Comparison of ENCODE assay signal across 28 cellular contexts in the genomic region with DNA sequence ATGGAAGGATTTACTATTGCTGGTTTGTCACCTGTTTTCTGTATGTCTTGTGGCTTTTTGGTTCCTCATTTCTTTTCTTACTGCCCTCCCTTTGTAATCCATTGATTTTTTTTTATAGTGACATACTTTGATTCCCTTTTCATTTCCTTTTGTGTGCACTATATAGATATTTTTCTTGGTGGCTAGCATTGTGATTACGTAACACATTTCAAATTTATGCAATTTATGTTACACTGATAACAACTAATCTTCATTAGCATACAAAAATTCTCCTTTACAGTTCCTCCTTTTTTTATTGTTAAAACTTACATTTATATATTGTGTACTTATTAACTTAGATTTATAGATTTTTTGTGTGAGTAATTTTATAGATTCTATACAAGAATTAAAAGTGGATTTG.
DNase-seq lines count a peak whose midpoint lies in the region; ATAC-seq, FAIRE-seq and TF ChIP-seq lines count a peak whose summit lies in the region.
"Had no signal": no experiment of that assay in that cellular context is flagged by ENCODE, and none has a peak within 500 bp of the region (broad histone marks: within the 10 kb centered on the region; RNA-seq: fewer than 3 reads in every experiment).

No MANE protein-coding gene starts in this region.

- no peak overlapping the region for H3K9ac ChIP-seq in HepG2 (ENCODE audit: insufficient read depth, low read depth, low read length)
- H3K9ac ChIP-seq: BLaER1 had no signal

- in situ Hi-C loops in HepG2 (cut with HindIII; ENCODE audit: extremely low pct_ligation_motif_present, low pct_unique_long_range_greater_than_20kb): no loop called here

- CTCF ChIA-PET in HepG2 (lab: Yijun Ruan, JAX; ENCODE audit: low intra/inter-chr PET ratio, low total read pairs): no interaction called here

- BruUV-seq in HepG2 (replicated peaks; lab: Mats Ljungman, UMichigan): no TSS peak

- TF ChIP-seq RAD21 in HepG2 (CRISPR knock-in tag; IDR thresholded peaks at IDR 0.05): no peak

- DNase-seq in HepG2 (ENCODE audit: low spot score): no peak
- no peak for DNase-seq in right lobe of liver
- peak; percentile 9 for DNase-seq in MV-4-11 (lab: John Stamatoyannopoulos, UW)
- no peak for DNase-seq in frontal cortex (ENCODE audit: low spot score in 2 of 2)
- no peak for DNase-seq in NCI-H1105 (lab: John Stamatoyannopoulos, UW)
- DNase-seq in UCSD-AML1 (lab: John Stamatoyannopoulos, UW; ENCODE audit: unreplicated experiment): no peak
- no peak for DNase-seq in RKO (ENCODE audit: low spot score)
- DNase-seq: 8988T; ACHN; BE2C; C1 segment of cervical spinal cord; CD4-positive, alpha-beta memory T cell; CD4-positive, CD25-positive, alpha-beta regulatory T cell; CD8-positive, alpha-beta memory T cell; COR-L47; DMS 273 treated with DMSO at 0.1 percent for 48 hours; DMS153; DMS53; DMS79; DND-41; EL; GDM1 had no signal

- POLR2A ChIA-PET in HepG2 (lab: Yijun Ruan, JAX): no interaction called here

- FAIRE-seq in HepG2 (lab: Jason Lieb, UNC) (no peak), TTC549 (lab: Jason Lieb, UNC) (peak; percentile 58), frontal cortex (lab: Jason Lieb, UNC) (peak; percentile 10)
- FAIRE-seq: A204.1, GM12878, GM12892, GM18507 had no signal

- H3K36me3 ChIP-seq in HepG2 (replicated peaks in 1 of 2; ENCODE audit: control insufficient read depth in 1 of 2, insufficient read depth in 2 of 2, low read length in 2 of 2) (no peaks in the 10 kb centered on the region), right lobe of liver (no peaks in the 10 kb centered on the region)
- H3K36me3 ChIP-seq: BE2C, BLaER1 had no signal

- peaks cover 18% of the 10 kb centered on the region for H3K9me3 ChIP-seq in HepG2 (ENCODE audit: low read length)
- H3K9me3 ChIP-seq in right lobe of liver: no peaks in the 10 kb centered on the region
- H3K9me3 ChIP-seq: BE2C had no signal

- no peak overlapping the region for H2AFZ ChIP-seq in HepG2 (ENCODE audit: low read length)

- intact Hi-C loops in HepG2 (cut with micrococcal nuclease; ENCODE audit: unreplicated experiment): no loop called here
- intact Hi-C loops in right lobe of liver (cut with DNase I): no loop called here

- no peak overlapping the region for H3K4me3 ChIP-seq in HepG2 (replicated peaks in 1 of 3; ENCODE audit: insufficient read depth in 1 of 3, low read depth in 2 of 3, low read length in 3 of 3)
- no peak overlapping the region for H3K4me3 ChIP-seq in right lobe of liver
- H3K4me3 ChIP-seq: BLaER1, GM12878 had no signal

- 85% methylated on average over 1 of the region's 1 CpG for WGBS in HepG2 (ENCODE audit: low lambda C conversion rate)
- WGBS in right lobe of liver (ENCODE audit: insufficient coverage, low coverage, low lambda C conversion rate, missing lambda C conversion rate): 95% methylated on average over 1 of the region's 1 CpG

- TF ChIP-seq POLR2A in HepG2 (IDR thresholded peaks at IDR 0.05; ENCODE audit: insufficient read depth in 1 of 2, low read depth in 2 of 2, low read length in 2 of 2) (no peak), right lobe of liver (IDR thresholded peaks at IDR 0.05) (no peak)

- H3K4me2 ChIP-seq in HepG2 (ENCODE audit: low read depth, low read length): no peak overlapping the region
- H3K4me2 ChIP-seq: BLaER1 had no signal

- TF ChIP-seq EP300 in HepG2 (IDR thresholded peaks at IDR 0.05; ENCODE audit: low read depth in 2 of 2, low read length in 2 of 2) (no peak), HepG2 (CRISPR knock-in tag; IDR thresholded peaks at IDR 0.05; ENCODE audit: borderline replicate concordance) (no peak)

- H3K27me3 ChIP-seq in HepG2 (ENCODE audit: control insufficient read depth in 1 of 2, insufficient read depth in 2 of 2, low read length in 2 of 2) (no peaks in the 10 kb centered on the region), right lobe of liver (no peaks in the 10 kb centered on the region)
- H3K27me3 ChIP-seq: BE2C, BLaER1 had no signal

- H3K4me1 ChIP-seq in HepG2 (ENCODE audit: insufficient read depth, low read length) (no peaks in the 10 kb centered on the region), right lobe of liver (no peaks in the 10 kb centered on the region)
- H3K4me1 ChIP-seq: BE2C, BLaER1 had no signal

- H3K79me2 ChIP-seq in HepG2 (ENCODE audit: insufficient read depth, low read length): no peaks in the 10 kb centered on the region

- H4K20me1 ChIP-seq in HepG2 (ENCODE audit: insufficient read depth, low read length): no peaks in the 10 kb centered on the region
- H4K20me1 ChIP-seq: BLaER1 had no signal

- ATAC-seq in HepG2 (no peak), right lobe of liver (no peak)
- ATAC-seq: GM12878 had no signal

- no peak overlapping the region for H3K27ac ChIP-seq in HepG2 (ENCODE audit: extremely low read length, insufficient read depth, low read length)
- H3K27ac ChIP-seq in right lobe of liver: no peak overlapping the region
- H3K27ac ChIP-seq: BLaER1 had no signal

- no peak for TF ChIP-seq CTCF in HepG2 (CRISPR knock-in tag; IDR thresholded peaks at IDR 0.05)
- TF ChIP-seq CTCF in right lobe of liver (IDR thresholded peaks at IDR 0.05): no peak

TF ChIP-seq in HepG2, 621 proteins besides CTCF, POLR2A, EP300 and RAD21:
- TF ChIP-seq SOX5 (CRISPR knock-in tag; IDR thresholded peaks at IDR 0.05; ENCODE audit: borderline replicate concordance): no peak
- peak; percentile 81 for TF ChIP-seq CEBPB (IDR thresholded peaks at IDR 0.05; ENCODE audit: borderline replicate concordance, low read depth, low read length)
